ENCODE assay signal across 1 cellular context in genomic region chr12:44960856-44961255, GRCh38.
TF ChIP-seq lines count a peak whose summit lies in the region.

No MANE protein-coding gene starts in this region.

TF ChIP-seq in A549, 52 proteins besides CTCF, POLR2A, EP300 and RAD21:
- TF ChIP-seq PBX3 (IDR thresholded peaks at IDR 0.05) (no peak), REST (IDR thresholded peaks at IDR 0.05) (no peak), FOSB (CRISPR knock-in tag; IDR thresholded peaks at IDR 0.05) (no peak), CBX8 (IDR thresholded peaks at IDR 0.05) (no peak), KDM5A (IDR thresholded peaks at IDR 0.05) (no peak), CEBPB (IDR thresholded peaks at IDR 0.05) (no peak), FOXS1 (CRISPR knock-in tag; IDR thresholded peaks at IDR 0.05) (no peak), ELK1 (IDR thresholded peaks at IDR 0.05; ENCODE audit: low read depth, low read length) (no peak), ZC3H11A (IDR thresholded peaks at IDR 0.05) (no peak)
TF ChIP-seq in A549: peak in this region for 0.
